ENCODE assay signal across 11 cellular contexts in the genomic region with DNA sequence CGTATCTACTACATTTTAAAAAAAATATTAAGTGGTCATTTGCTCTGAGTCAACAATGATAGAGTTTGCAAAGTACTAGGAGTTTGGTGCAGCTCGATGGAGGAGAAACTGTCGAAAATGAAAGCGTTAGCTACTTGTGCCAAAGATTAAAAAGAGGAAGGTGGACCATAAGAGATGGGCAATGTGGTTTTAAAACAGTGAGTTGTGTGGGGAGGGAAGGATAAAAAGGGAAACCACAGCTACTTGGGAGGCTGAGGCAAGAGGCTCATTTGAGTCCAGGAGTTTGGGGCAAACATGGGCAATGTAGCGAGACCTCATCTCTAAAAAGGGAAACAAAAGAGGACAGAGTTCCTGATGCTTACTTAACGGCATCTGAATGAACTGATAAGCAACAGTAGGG. TPM values are rescaled to one million over a fixed set of nuclear protein-coding genes. Genes with fewer than 3 reads are reported as not detected.
DNase-seq lines count a peak whose midpoint lies in the region; ATAC-seq and TF ChIP-seq lines count a peak whose summit lies in the region.
"Had no signal": no experiment of that assay in that cellular context is flagged by ENCODE, and none has a peak within 500 bp of the region (broad histone marks: within the 10 kb centered on the region; RNA-seq: fewer than 3 reads in every experiment).

No MANE protein-coding gene starts in this region.

- no peaks in the 10 kb centered on the region for H3F3A ChIP-seq in MM.1S (ENCODE audit: insufficient read depth, low read length)

- no peak overlapping the region for H2AFZ ChIP-seq in MM.1S (ENCODE audit: low read length)

- no peaks in the 10 kb centered on the region for H3K79me2 ChIP-seq in MM.1S (ENCODE audit: low read length)

- H3K9me3 ChIP-seq in MM.1S (replicated peaks; ENCODE audit: insufficient read depth, low read length) = no peaks in the 10 kb centered on the region

- H3K9ac ChIP-seq in MM.1S (ENCODE audit: low read length) = no peak overlapping the region

- H3K27ac Mint-ChIP-seq in T-helper 1 cell treated with Interleukin-12 subunit alpha and Interleukin-12 subunit beta and Interleukin-4 antibody, amounts not matched to agents 30 μg/mL and 1 μg/mL, for 36 hours = no peak overlapping the region
- H3K27ac Mint-ChIP-seq in naive thymus-derived CD8-positive, alpha-beta T cell = peak overlapping the region in 1 of 10 donors; percentile 41

- H3K27me3 Mint-ChIP-seq in T-helper 1 cell treated with Interleukin-12 subunit alpha and Interleukin-12 subunit beta and Interleukin-4 antibody, amounts not matched to agents 30 μg/mL and 1 μg/mL, for 36 hours (ENCODE audit: low read depth) = peaks cover 32% of the 10 kb centered on the region
- peaks cover 8 to 19% (median 12%) of the 10 kb centered on the region in 5 donors for H3K27me3 Mint-ChIP-seq in naive thymus-derived CD8-positive, alpha-beta T cell

- H3K36me3 ChIP-seq in MM.1S (replicated peaks; ENCODE audit: insufficient read depth, low read length) = no peaks in the 10 kb centered on the region

- no peaks in the 10 kb centered on the region for H3K9me3 Mint-ChIP-seq in T-helper 1 cell treated with Interleukin-12 subunit alpha and Interleukin-12 subunit beta and Interleukin-4 antibody, amounts not matched to agents 30 μg/mL and 1 μg/mL, for 36 hours
- H3K9me3 Mint-ChIP-seq in naive thymus-derived CD8-positive, alpha-beta T cell = peaks cover 0 to 7% (median 0%) of the 10 kb centered on the region in 9 donors

- no peaks in the 10 kb centered on the region for H3K27me3 ChIP-seq in MM.1S (replicated peaks; ENCODE audit: insufficient read depth, low read length)

- H3K4me1 Mint-ChIP-seq in T-helper 1 cell treated with Interleukin-12 subunit alpha and Interleukin-12 subunit beta and Interleukin-4 antibody, amounts not matched to agents 30 μg/mL and 1 μg/mL, for 36 hours (ENCODE audit: low read depth) = peaks cover 6% of the 10 kb centered on the region
- peaks cover 3 to 6% (median 5%) of the 10 kb centered on the region in 4 donors for H3K4me1 Mint-ChIP-seq in naive thymus-derived CD8-positive, alpha-beta T cell

- peak overlapping the region; percentile 22; the same call in 1 of the 2 replicates for H3K4me2 ChIP-seq in MM.1S (ENCODE audit: low read depth, low read length)

- no peaks in the 10 kb centered on the region for H4K20me1 ChIP-seq in MM.1S (ENCODE audit: insufficient read depth, low read length)

- no peak overlapping the region for H3K4me3 ChIP-seq in MM.1S (ENCODE audit: low read length)

- POLR2A ChIA-PET in naive thymus-derived CD8-positive, alpha-beta T cell (lab: Charles Lee) = no interaction called here

- no peaks in the 10 kb centered on the region for H3K4me1 ChIP-seq in MM.1S (ENCODE audit: low read length)

- H3K27ac ChIP-seq in MM.1S (ENCODE audit: low read length) (no peak overlapping the region), caudate nucleus (ENCODE audit: low read depth, low read length) (no peak overlapping the region)
- H3K27ac ChIP-seq: 22Rv1 had no signal

- DNase-seq in T-helper 1 cell (no peak), MM.1S (peak; percentile 56), caudate nucleus (lab: John Stamatoyannopoulos, UW) (no peak), NCI-H526 treated with DMSO at 0.1 percent for 48 hours (lab: John Stamatoyannopoulos, UW) (no peak)
- no peak for DNase-seq in naive thymus-derived CD8-positive, alpha-beta T cell
- DNase-seq in stimulated activated CD4-positive, alpha-beta T cell treated with anti-CD3 and anti-CD28 coated beads, Interleukin-12 subunit alpha, Interleukin-12 subunit beta, amount 100 ng/mL, for 4 hours = no peak
- DNase-seq: stimulated activated CD4-positive, alpha-beta T cell treated with anti-CD3 and anti-CD28 coated beads, Interleukin-4, amount 100 ng/mL, for 4 hours had no signal

- no peak for TF ChIP-seq CTCF in MM.1S (IDR thresholded peaks at IDR 0.05; ENCODE audit: low read length)

- H3K9me2 ChIP-seq in MM.1S (replicated peaks; ENCODE audit: insufficient read depth, low read length) = no peaks in the 10 kb centered on the region

- no peaks in the 10 kb centered on the region for H3K36me3 Mint-ChIP-seq in T-helper 1 cell treated with Interleukin-12 subunit alpha and Interleukin-12 subunit beta and Interleukin-4 antibody, amounts not matched to agents 30 μg/mL and 1 μg/mL, for 36 hours (ENCODE audit: low read depth)
- H3K36me3 Mint-ChIP-seq in naive thymus-derived CD8-positive, alpha-beta T cell = peaks cover 0 to 6% (median 3%) of the 10 kb centered on the region in 3 donors

- peak overlapping the region; percentile 25 for H3K4me3 Mint-ChIP-seq in T-helper 1 cell treated with Interleukin-12 subunit alpha and Interleukin-12 subunit beta and Interleukin-4 antibody, amounts not matched to agents 30 μg/mL and 1 μg/mL, for 36 hours
- peak overlapping the region in 7 of 10 donors; percentile 1 to 77 (median 23) for H3K4me3 Mint-ChIP-seq in naive thymus-derived CD8-positive, alpha-beta T cell

- ATAC-seq in HG02610 (IDR thresholded peaks at IDR 0.05; ENCODE audit: unreplicated experiment) = peak; percentile 89
- ATAC-seq in naive thymus-derived CD8-positive, alpha-beta T cell = no peak
- ATAC-seq: Right ventricle myocardium inferior had no signal

RNA-seq across cellular contexts. Expression of gene STRAP, which starts 18.2 kb away (rescaled TPM):
- total RNA-seq in naive thymus-derived CD8-positive, alpha-beta T cell = 10 to 100 TPM; 49.6 to 54.3 TPM
- polyA plus RNA-seq in naive thymus-derived CD8-positive, alpha-beta T cell = 100 to 1,000 TPM in 2 of 3 donors, 10 to 100 TPM in 1; 99.2 to 126 (median 112) TPM

RNA-seq across cellular contexts. Expression of gene DERA, which starts 47.1 kb away (rescaled TPM):
- total RNA-seq in naive thymus-derived CD8-positive, alpha-beta T cell = 10 to 100 TPM; 12.4 to 14.1 TPM
- polyA plus RNA-seq in naive thymus-derived CD8-positive, alpha-beta T cell = 10 to 100 TPM; 22.8 to 28.5 (median 26.7) TPM
